In genomic region chr21:41953831-41954653, GRCh38 we compare ENCODE assay signal across 8 cellular contexts. TPM values are rescaled to one million over a fixed set of nuclear protein-coding genes. Genes with fewer than 3 reads are reported as not detected.
DNase-seq lines count a peak whose midpoint lies in the region; ATAC-seq, FAIRE-seq and TF ChIP-seq lines count a peak whose summit lies in the region.

C2CD2 (minus strand) TSS chr21:41954018; CDS start chr21:41953648, 370 bp downstream.

- peaks cover 33 to 37% of the 10 kb centered on the region in 2 experiments for H3K4me1 Mint-ChIP-seq in H9

- H3T11ph ChIP-seq in H9 (ENCODE audit: low read length), result no peak within 1 kb of the TSS

- H3K9me3 Mint-ChIP-seq in H9, result no peaks in the 10 kb centered on the region; a peak in 2 of 5 replicates

- no peak within 1 kb of the TSS for H2BK5ac ChIP-seq in H9 (ENCODE audit: insufficient read length, low read length)

- TF ChIP-seq RAD21 in K562 (CRISPR knock-in tag; conservative IDR thresholded peaks at IDR 0.05 in 1 of 2, IDR thresholded peaks at IDR 0.05 in 1 of 2), result no peak

- H3K27me3 ChIP-seq in H9 (ENCODE audit: insufficient read depth, low read length) (peaks cover 7% of the 10 kb centered on the region; the same call in 1 of the 2 replicates), NT2/D1 (ENCODE audit: insufficient read depth, insufficient read length) (peaks cover 19% of the 10 kb centered on the region), K562 (ENCODE audit: control insufficient read depth in 2 of 2, insufficient read depth in 2 of 2, low read length in 2 of 2) (0 out of 5 replicates have a peak, but pooled peaks cover 0 to 4% of the 10 kb centered on the region in 2 experiments), iPS DF 6.9 (ENCODE audit: control insufficient read depth, insufficient read depth, low read length) (peaks cover 4% of the 10 kb centered on the region; the same call in 1 of the 2 replicates)

- H2AK5ac ChIP-seq in H9 (ENCODE audit: insufficient read length, low read length), result no peak within 1 kb of the TSS

- peak within 1 kb of the TSS; percentile 22 for H4K5ac ChIP-seq in H9 (ENCODE audit: insufficient read length, low read depth, low read length)

- H3K9me1 ChIP-seq in K562 (ENCODE audit: control insufficient read depth, insufficient read depth, low read length), result no peaks in the 10 kb centered on the region

- TF ChIP-seq CTCF in H9 (conservative IDR thresholded peaks at IDR 0.05) (no peak; the same call in 2 of the 3 replicates), K562 (IDR thresholded peaks at IDR 0.05 in 2 of 3, conservative IDR thresholded peaks at IDR 0.05 in 1 of 3; ENCODE audit: insufficient read depth in 2 of 3, low read depth in 1 of 3, low read length in 3 of 3) (peak in 1 of 3 experiments; percentile 2; a peak in 1 of 6 replicates), retinal pigment epithelial cell (conservative IDR thresholded peaks at IDR 0.05; ENCODE audit: low read depth, low read length) (no peak)

- peak within 1 kb of the TSS in 1 of 3 experiments; percentile 61; a peak in 3 of 7 replicates for H3K27ac Mint-ChIP-seq in H9

- H2BK20ac ChIP-seq in H9 (ENCODE audit: low read depth, low read length, poor library complexity, severe bottlenecking), result no peak within 1 kb of the TSS

- H3K27ac ChIP-seq in H9 (ENCODE audit: insufficient read length, low read depth, low read length) (no peak within 1 kb of the TSS), K562 (ENCODE audit: extremely low read depth, low read depth, low read length) (peak within 1 kb of the TSS; percentile 72), iPS DF 6.9 (ENCODE audit: low read length) (no peak within 1 kb of the TSS)

- H3K56ac ChIP-seq in H9 (ENCODE audit: insufficient read length, low read depth, low read length), result peak within 1 kb of the TSS; percentile 5

- H3K9me3 ChIP-seq in H9 (ENCODE audit: control insufficient read depth, low read depth, low read length), result no peaks in the 10 kb centered on the region
- no peaks in the 10 kb centered on the region for H3K9me3 ChIP-seq in NT2/D1 (ENCODE audit: insufficient read depth, low read length)
- H3K9me3 ChIP-seq in K562 (replicated peaks; ENCODE audit: control insufficient read depth, insufficient read depth, low read depth, low read length), result no peaks in the 10 kb centered on the region
- H3K9me3 ChIP-seq in iPS DF 6.9 (ENCODE audit: control insufficient read depth, insufficient read depth, low read length), result no peaks in the 10 kb centered on the region

- intact Hi-C loops in K562 (cut with micrococcal nuclease), result no loop called here

- POLR2A ChIA-PET in K562 (lab: Yijun Ruan, JAX), result interaction anchor here (1.1 kb wide), 1 partner anchor 10 kb away, joined by 5 read pairs; no protein-coding TSS in a partner anchor

- H2BK15ac ChIP-seq in H9 (ENCODE audit: low read depth, low read length), result no peak within 1 kb of the TSS

- ATAC-seq in K562 (peak; percentile 70), GM21367 (IDR thresholded peaks at IDR 0.05; ENCODE audit: unreplicated experiment) (no peak)

- CTCF ChIA-PET in K562 (lab: Yijun Ruan, JAX; ENCODE audit: low intra/inter-chr PET ratio), result no interaction called here

- in situ Hi-C loops in K562 (cut with MboI), result no loop called here

- no peak within 1 kb of the TSS for H4K8ac ChIP-seq in H9 (replicated peaks; ENCODE audit: insufficient read length, low read depth, low read length)

- no peak within 1 kb of the TSS for H2BK12ac ChIP-seq in H9 (ENCODE audit: insufficient read length, low read depth, low read length)

- H3K9ac ChIP-seq in H9 (ENCODE audit: extremely low read depth, insufficient read length, low read length) (no peak within 1 kb of the TSS), NT2/D1 (ENCODE audit: insufficient read length, low read depth) (peak within 1 kb of the TSS; percentile 87), K562 (ENCODE audit: insufficient read depth in 1 of 2, low read depth in 2 of 2, low read length in 2 of 2) (peak within 1 kb of the TSS; percentile 68 to 93)

- H3K27me3 Mint-ChIP-seq in H9 (ENCODE audit: low read depth), result peaks cover 28% of the 10 kb centered on the region

- H3K4ac ChIP-seq in H9 (ENCODE audit: low read depth, low read length), result no peak within 1 kb of the TSS

- no peak for TF ChIP-seq EP300 in K562 (IDR thresholded peaks at IDR 0.05; ENCODE audit: low read length)

- H3K36me3 ChIP-seq in NT2/D1 (ENCODE audit: insufficient read depth, insufficient read length, low read length) (no peaks in the 10 kb centered on the region), K562 (ENCODE audit: control insufficient read depth, insufficient read depth, low read length) (peaks cover 7% of the 10 kb centered on the region; the same call in 2 of the 3 replicates), iPS DF 6.9 (ENCODE audit: control insufficient read depth, insufficient read depth, low read length) (no peaks in the 10 kb centered on the region; the same call in 1 of the 2 replicates)

- no peak for FAIRE-seq in K562 (lab: Jason Lieb, UNC)

- WGBS in H9 (ENCODE audit: extremely low coverage, insufficient read length, low lambda C conversion rate), result no CpG with 5 or more reads among the region's 85 CpGs
- WGBS in K562 (ENCODE audit: insufficient coverage, low coverage, missing lambda C conversion rate), result 15% methylated on average over 33 of the region's 85 CpGs
- 100% methylated on average over 1 of the region's 85 CpGs for WGBS in iPS DF 6.9 (ENCODE audit: insufficient coverage, insufficient read length)

- H3K79me2 ChIP-seq in H9 (ENCODE audit: insufficient read depth, low read length) (no peaks in the 10 kb centered on the region), K562 (ENCODE audit: control insufficient read depth, insufficient read depth, low read length) (peaks cover 32% of the 10 kb centered on the region)

- no peaks in the 10 kb centered on the region for H3K79me1 ChIP-seq in H9 (ENCODE audit: insufficient read depth, low read depth, low read length, poor library complexity, severe bottlenecking)

- H4K20me1 ChIP-seq in H9 (ENCODE audit: control insufficient read depth, insufficient read depth, insufficient read length) (no peaks in the 10 kb centered on the region), K562 (replicated peaks; ENCODE audit: control insufficient read depth, insufficient read depth, low read length) (peaks cover 12% of the 10 kb centered on the region; the same call in 1 of the 2 replicates)

- no peak; the same call in 1 of the 2 replicates for TF ChIP-seq POLR2A in K562 (conservative IDR thresholded peaks at IDR 0.05)

- no peak within 1 kb of the TSS for H2BK120ac ChIP-seq in H9 (ENCODE audit: low read depth, low read length, poor library complexity, severe bottlenecking)

- H2AFZ ChIP-seq in H9 (ENCODE audit: low read length), result no peak within 1 kb of the TSS
- peak within 1 kb of the TSS; percentile 99 for H2AFZ ChIP-seq in K562 (ENCODE audit: low read depth, low read length)

- peaks cover 16% of the 10 kb centered on the region for H3K23me2 ChIP-seq in H9 (ENCODE audit: insufficient read length, low read depth, low read length, poor library complexity, severe bottlenecking)

- no peak within 1 kb of the TSS for H3K23ac ChIP-seq in H9 (ENCODE audit: insufficient read length, low read depth, low read length)

- H3K14ac ChIP-seq in H9 (ENCODE audit: insufficient read depth, low read length), result peak within 1 kb of the TSS; percentile 24

- DNase-seq in NCI-H1417 (lab: John Stamatoyannopoulos, UW) (peak; percentile 54 to 66 (median 64)), NCI-H1417 treated with DMSO at 0.1 percent for 48 hours (lab: John Stamatoyannopoulos, UW) (no peak), H9 (peak; percentile 80), NT2/D1 (ENCODE audit: low read depth, low spot score) (peak; percentile 60), K562 (ENCODE audit: extremely low read depth in 1 of 4, low spot score in 3 of 4) (peak; percentile 89 to 100 (median 99)), iPS DF 6.9 (ENCODE audit: low read depth, low spot score) (peak; percentile 31), retinal pigment epithelial cell (ENCODE audit: low read depth) (no peak)

- peak within 1 kb of the TSS; percentile 68 to 78 for H3K4me3 Mint-ChIP-seq in H9

- H3K4me2 ChIP-seq in H9 (ENCODE audit: insufficient read depth, insufficient read length, low read length) (peak within 1 kb of the TSS; percentile 64), K562 (ENCODE audit: insufficient read depth, low read length) (peak within 1 kb of the TSS; percentile 78)

- H3K4me1 ChIP-seq in H9 (ENCODE audit: insufficient read depth, low read length) (peaks cover 5% of the 10 kb centered on the region; the same call in 1 of the 2 replicates), NT2/D1 (ENCODE audit: insufficient read depth, insufficient read length) (peaks cover 46% of the 10 kb centered on the region), K562 (replicated peaks in 1 of 2; ENCODE audit: control insufficient read depth in 2 of 2, insufficient read depth in 2 of 2, low read length in 2 of 2) (peaks cover 45 to 71% of the 10 kb centered on the region in 2 experiments), iPS DF 6.9 (ENCODE audit: control insufficient read depth, insufficient read depth, low read length) (peaks cover 9% of the 10 kb centered on the region)

- H3K4me3 ChIP-seq in NT2/D1 (ENCODE audit: insufficient read length, low read depth), result peak within 1 kb of the TSS; percentile 53
- H3K4me3 ChIP-seq in K562, result peak within 1 kb of the TSS; percentile 59
- H3K4me3 ChIP-seq in iPS DF 6.9 (ENCODE audit: low read length), result peak within 1 kb of the TSS; percentile 73
- peak within 1 kb of the TSS; percentile 48 for H3K4me3 ChIP-seq in retinal pigment epithelial cell (ENCODE audit: low read length)

- no peak within 1 kb of the TSS for H4K91ac ChIP-seq in H9 (ENCODE audit: insufficient read length, low read depth, low read length)

- BruUV-seq in K562 (replicated peaks; lab: Mats Ljungman, UMichigan), result no TSS peak

- peaks cover 0 to 5% (median 3%) of the 10 kb centered on the region in 3 experiments; a peak in 4 of 7 replicates for H3K36me3 Mint-ChIP-seq in H9 (ENCODE audit: insufficient read depth in 1 of 3, low read depth in 3 of 3)

- H3K18ac ChIP-seq in H9 (ENCODE audit: insufficient read length, low read depth, low read length), result peak within 1 kb of the TSS; percentile 6

RNA-seq across cellular contexts. Expression of gene C2CD2, which starts in this region (rescaled TPM):
- 11.5 and 14.6 TPM in 2 replicates for total RNA-seq in H9 (2021)
- total RNA-seq in K562 (2011; cell fraction: chromatin; rRNA removed; ENCODE audit: low replicate concordance), result 87.1 and 96.1 TPM in 2 replicates
- total RNA-seq in K562 (2011; cell fraction: nucleolus; rRNA removed), result 67.0 and 72.4 TPM in 2 replicates
- total RNA-seq in K562 (2011; cell fraction: nucleoplasm; rRNA removed), result 71.8 and 78.2 TPM in 2 replicates
- 15.1 and 20.2 TPM in 2 replicates for total RNA-seq in K562 (2014; rRNA removed)
- 11.6 and 12.1 TPM in 2 replicates for total RNA-seq in K562 (2014; rRNA removed; fragmentation: Illumina TruSeq; extraction: Trizol)
- 14.0 and 14.5 TPM in 2 replicates for total RNA-seq in K562 (2015; rRNA removed; fragmentation: Illumina TruSeq; extraction: Trizol)
- total RNA-seq in K562 (2021), result 19.0 and 19.6 TPM in 2 replicates
- 21.6 and 27.5 TPM in 2 replicates for polyA plus RNA-seq in K562 (2011; rRNA removed)
- 17.1 and 20.0 TPM in 2 replicates for polyA plus RNA-seq in K562 (2011; cell fraction: cytosol; rRNA removed)
- 40.5 and 46.1 TPM in 2 replicates for polyA plus RNA-seq in K562 (2011; cell fraction: nucleus; rRNA removed)
- polyA plus RNA-seq in K562 (2012), result 8.5 and 9.7 TPM in 2 replicates
- 9.1 and 10.9 TPM in 2 replicates for polyA plus RNA-seq in K562 (2014; fragmentation: Illumina TruSeq; extraction: Trizol)
- 1 to 10 TPM; 1.3 to 1.6 TPM for polyA plus RNA-seq in K562 (2014; fragmentation: Nextera tagmentation; extraction: Ambion mirVana)
- polyA plus RNA-seq in K562 (2014; rRNA removed), result 9.5 and 13.5 TPM in 2 replicates
- 40.3 and 41.0 TPM in 2 replicates for polyA minus RNA-seq in K562 (2011; rRNA and poly(A)+ RNA removed)
- 23.2 and 27.7 TPM in 2 replicates for polyA minus RNA-seq in K562 (2011; cell fraction: cytosol; rRNA and poly(A)+ RNA removed)
- polyA minus RNA-seq in K562 (2011; cell fraction: nucleus; rRNA and poly(A)+ RNA removed), result 31.8 and 44.2 TPM in 2 replicates

Comparison
In these comparisons a context has a peak if more than half of its experiments do, and no peak if none do; other contexts are left out.
1. DNase-seq: peak in NCI-H1417 (3 of 3), H9 (single experiment), NT2/D1 (single experiment), K562 (4 of 4) and iPS DF 6.9 (single experiment); none in NCI-H1417 treated with DMSO at 0.1 percent for 48 hours (single experiment) and retinal pigment epithelial cell (single experiment).
2. Peak in every context shown above with its lines, with median percentiles within 50 percentile points of each other: H3K4me3 ChIP-seq.